ENCODE assay signal across 13 cellular contexts in genomic region chr6:125546827-125547226, GRCh38.
DNase-seq lines count a peak whose midpoint lies in the region; TF ChIP-seq lines count a peak whose summit lies in the region.
"Had no signal": no experiment of that assay in that cellular context is flagged by ENCODE, and none has a peak within 500 bp of the region (broad histone marks: within the 10 kb centered on the region; RNA-seq: fewer than 3 reads in every experiment).

No MANE protein-coding gene starts in this region.

- H4K5ac ChIP-seq in mesendoderm (ENCODE audit: low read length): no peak overlapping the region

- H3K4me2 ChIP-seq in mesendoderm (ENCODE audit: low read length): no peak overlapping the region

- H3K9me3 Mint-ChIP-seq in CD14-positive monocyte: peaks cover 0 to 1% (median 0%) of the 10 kb centered on the region in 7 donors
- H3K9me3 Mint-ChIP-seq: activated T-helper 17 cell treated with anti-CD3 and anti-CD28 coated beads, Interleukin-2, amount 50 U/mL, for 72 hours had no signal

- no peaks in the 10 kb centered on the region for H3K27me3 ChIP-seq in mesendoderm (ENCODE audit: insufficient read depth, low read length, poor library complexity)
- H3K27me3 ChIP-seq: suprapubic skin had no signal

- intact Hi-C loops in CD14-positive monocyte (cut with micrococcal nuclease): no loop called here

- H3K4ac ChIP-seq in mesendoderm (ENCODE audit: low read depth, low read length): no peak overlapping the region

- in situ Hi-C loops in astrocyte of the cerebellum (cut with HindIII; ENCODE audit: low sequenced_read_pairs): no loop called here

- H3K27ac Mint-ChIP-seq in CD14-positive monocyte: no peak overlapping the region
- H3K27ac Mint-ChIP-seq: activated T-helper 17 cell treated with anti-CD3 and anti-CD28 coated beads, Interleukin-2, amount 50 U/mL, for 72 hours had no signal

- no peak overlapping the region for H3K18ac ChIP-seq in mesendoderm (ENCODE audit: low read length)

- H3K23ac ChIP-seq in mesendoderm (ENCODE audit: low read length): no peak overlapping the region

- no peaks in the 10 kb centered on the region for H3K79me1 ChIP-seq in mesendoderm (ENCODE audit: low read length)

- H3K27ac ChIP-seq in mesendoderm (ENCODE audit: low read depth, low read length): no peak overlapping the region
- H3K27ac ChIP-seq: suprapubic skin had no signal

- no CpG with 5 or more reads among the region's 5 CpGs for WGBS in mesendoderm (ENCODE audit: extremely low coverage, insufficient coverage, low lambda C conversion rate)

- H2AK5ac ChIP-seq in mesendoderm (ENCODE audit: low read length): no peak overlapping the region

- H3K9ac ChIP-seq in mesendoderm (ENCODE audit: low read length): no peak overlapping the region

- H3K36me3 ChIP-seq in mesendoderm (ENCODE audit: control insufficient read depth, insufficient read depth, low read length): no peaks in the 10 kb centered on the region
- H3K36me3 ChIP-seq: suprapubic skin had no signal

- H3K4me1 ChIP-seq in mesendoderm (ENCODE audit: control insufficient read depth, low read depth, low read length): no peaks in the 10 kb centered on the region
- H3K4me1 ChIP-seq: suprapubic skin had no signal

- H4K8ac ChIP-seq in mesendoderm (ENCODE audit: low read depth, low read length): no peak overlapping the region

- no peak overlapping the region for H3K4me3 Mint-ChIP-seq in CD14-positive monocyte
- H3K4me3 Mint-ChIP-seq: activated T-helper 17 cell treated with anti-CD3 and anti-CD28 coated beads, Interleukin-2, amount 50 U/mL, for 72 hours had no signal

- H3K56ac ChIP-seq in mesendoderm (ENCODE audit: low read length): no peak overlapping the region

- no peak overlapping the region for H3K4me3 ChIP-seq in Jurkat, Clone E6-1 (ENCODE audit: low read length)
- H3K4me3 ChIP-seq in astrocyte of the cerebellum (ENCODE audit: low read depth, low read length): no peak overlapping the region
- no peak overlapping the region for H3K4me3 ChIP-seq in mesendoderm (ENCODE audit: low read length)
- H3K4me3 ChIP-seq: suprapubic skin had no signal

- H2BK15ac ChIP-seq in mesendoderm (replicated peaks; ENCODE audit: low read depth): no peak overlapping the region

- H2BK5ac ChIP-seq in mesendoderm (ENCODE audit: low read length): no peak overlapping the region

- peak; percentile 72 for DNase-seq in DMS53 (lab: John Stamatoyannopoulos, UW)
- peak; percentile 1 for DNase-seq in Jurkat, Clone E6-1 (ENCODE audit: low read depth, low spot score)
- DNase-seq in astrocyte of the cerebellum (ENCODE audit: low read depth): peak; percentile 6
- peak; percentile 61 for DNase-seq in mesendoderm
- no peak for DNase-seq in NCI-H2081 (lab: John Stamatoyannopoulos, UW)
- no peak for DNase-seq in CD14-positive monocyte (ENCODE audit: low spot score)
- no peak for DNase-seq in CD1c-positive myeloid dendritic cell (ENCODE audit: extremely low spot score)
- DNase-seq in inferior parietal cortex (ENCODE audit: extremely low spot score): no peak
- DNase-seq: COR-L47, head of caudate nucleus, NCI-H187 had no signal

- H3K27me3 Mint-ChIP-seq in CD14-positive monocyte (ENCODE audit: low read depth in 3 of 3): peaks cover 0 to 2% (median 0%) of the 10 kb centered on the region in 3 donors

- no peaks in the 10 kb centered on the region for H3K36me3 Mint-ChIP-seq in CD14-positive monocyte

- no peaks in the 10 kb centered on the region for H3K79me2 ChIP-seq in mesendoderm (ENCODE audit: control insufficient read depth, insufficient read depth, low read length)

- H2BK120ac ChIP-seq in mesendoderm (ENCODE audit: low read depth, low read length): no peak overlapping the region

- TF ChIP-seq CTCF in astrocyte of the cerebellum (IDR thresholded peaks at IDR 0.05; ENCODE audit: low read depth, low read length, missing control alignments): no peak
- no peak for TF ChIP-seq CTCF in CD14-positive monocyte (IDR thresholded peaks at IDR 0.05)

- no peaks in the 10 kb centered on the region for H3K4me1 Mint-ChIP-seq in CD14-positive monocyte
- H3K4me1 Mint-ChIP-seq: activated T-helper 17 cell treated with anti-CD3 and anti-CD28 coated beads, Interleukin-2, amount 50 U/mL, for 72 hours had no signal

Comparison
In these comparisons a context has a peak if more than half of its experiments do, and no peak if none do; other contexts are left out.
1. DNase-seq: peak in DMS53 (single experiment), Jurkat, Clone E6-1 (single experiment), astrocyte of the cerebellum (single experiment) and mesendoderm (single experiment); none in NCI-H2081 (0 of 2), CD14-positive monocyte (single experiment), CD1c-positive myeloid dendritic cell (single experiment) and inferior parietal cortex (single experiment).